In the genomic region with DNA sequence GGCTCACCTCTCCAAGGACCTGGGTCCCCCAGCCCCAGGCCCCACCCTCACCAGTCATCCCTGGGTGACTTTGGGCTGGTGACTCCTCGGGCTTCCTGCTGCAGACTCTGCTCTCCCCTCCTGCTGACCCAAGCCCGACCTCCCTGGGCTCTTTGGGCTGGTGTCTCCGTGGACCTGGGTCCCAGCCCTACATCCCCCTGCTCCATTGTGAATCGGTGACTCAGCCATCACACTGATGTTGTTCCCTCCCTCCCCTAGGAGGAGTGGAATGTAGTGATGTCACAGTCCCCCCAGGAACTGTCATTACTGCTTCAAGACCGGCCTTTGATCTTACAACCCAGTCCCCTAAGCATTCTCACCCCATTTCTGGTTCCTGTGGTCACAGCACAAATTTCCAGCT, we compare ENCODE assay signal across 1 cellular context.
TF ChIP-seq lines count a peak whose summit lies in the region.

No MANE protein-coding gene starts in this region.

TF ChIP-seq in H1, 55 proteins besides CTCF, POLR2A, EP300 and RAD21:
- TF ChIP-seq CREB1 (IDR thresholded peaks at IDR 0.05), result 0 out of 2 replicates have a peak, but pooled peaks have one; percentile 32
- TF ChIP-seq ZNF274 (IDR thresholded peaks at IDR 0.05; ENCODE audit: borderline replicate concordance, extremely low read depth, low read length), result no peak
